In genomic region chr9:15510789-15511575, GRCh38 we compare ENCODE assay signal across 1 cellular context.
A peak's percentile ranks its signal among the peaks of the same experiment; 100 is the strongest.
TF ChIP-seq lines count a peak whose summit lies in the region.

Gene PSIP1, minus strand, starts transcription at chr9:15510970. Its CDS starts 782 bp downstream, at chr9:15510188.

TF ChIP-seq in SK-N-SH, 30 proteins besides CTCF, POLR2A, EP300 and RAD21 (continued from another document):
- TF ChIP-seq REST (IDR thresholded peaks at IDR 0.05; ENCODE audit: low read depth, low read length) (peak; percentile 30; the same call in 1 of the 2 replicates), RXRA (IDR thresholded peaks at IDR 0.05; ENCODE audit: borderline replicate concordance, low read depth) (no peak), TAF1 (IDR thresholded peaks at IDR 0.05; ENCODE audit: borderline replicate concordance, low read depth, low read length) (peak; percentile 89), SIN3A (IDR thresholded peaks at IDR 0.05; ENCODE audit: borderline replicate concordance, low read depth, low read length) (peak; percentile 63; the same call in 1 of the 2 replicates), NRF1 (IDR thresholded peaks at IDR 0.05; ENCODE audit: low read depth, low read length) (no peak), MXI1 (IDR thresholded peaks at IDR 0.05; ENCODE audit: low read depth, low read length) (peak; percentile 50), TCF12 (IDR thresholded peaks at IDR 0.05) (no peak; the same call in 1 of the 2 replicates), FOXM1 (IDR thresholded peaks at IDR 0.05; ENCODE audit: low read depth) (no peak), YY1 (IDR thresholded peaks at IDR 0.05; ENCODE audit: low read depth) (no peak), RFX5 (IDR thresholded peaks at IDR 0.05; ENCODE audit: low read length) (no peak)
TF ChIP-seq in SK-N-SH: peak in this region for 10.
